In the genomic region with DNA sequence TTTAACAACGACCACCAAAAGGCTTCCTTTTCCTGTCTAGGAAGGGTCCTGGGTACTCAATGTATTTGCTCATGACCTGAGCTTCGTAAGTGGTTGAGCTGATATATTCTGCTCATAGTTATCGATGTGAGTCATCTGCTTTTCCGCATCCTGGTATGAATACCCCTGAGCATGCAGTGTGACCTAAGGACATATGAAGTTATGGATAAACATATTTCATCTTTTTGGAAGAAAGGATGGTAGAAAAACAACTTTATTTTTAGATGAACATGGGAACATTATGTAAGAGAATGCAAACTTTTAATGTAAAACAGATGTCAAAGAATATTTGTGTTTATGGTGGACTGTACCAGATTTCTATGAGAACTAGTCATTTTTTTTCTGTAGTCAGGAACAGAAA, we compare ENCODE assay signal across 18 cellular contexts. TPM values are rescaled to one million over a fixed set of nuclear protein-coding genes. Genes with fewer than 3 reads are reported as not detected.
"Had no signal": no experiment of that assay in that cellular context is flagged by ENCODE, and none has a peak within 500 bp of the region (broad histone marks: within the 10 kb centered on the region; RNA-seq: fewer than 3 reads in every experiment).

No MANE protein-coding gene starts in this region.

- H3K36me3 ChIP-seq: cardiac muscle cell, neural progenitor cell, ovary, thyroid gland had no signal

- H3K4me1 ChIP-seq: neural progenitor cell had no signal

- H3K27ac ChIP-seq: cardiac muscle cell, neural progenitor cell, ovary, thyroid gland had no signal

- H3K4me1 Mint-ChIP-seq: activated naive CD8-positive, alpha-beta T cell treated with anti-CD3 and anti-CD28 coated beads for 36 hours; neural progenitor cell; WTC11 had no signal

- ATAC-seq: activated CD8-positive, alpha-beta T cell treated with anti-CD3 and anti-CD28 coated beads for 36 hours; esophagus mucosa; stimulated activated memory B cell treated with anti-CD40 and anti-IgM and Interleukin-4, amounts not matched to agents 10 μg/mL and 1 μg/mL and 100 μg/mL, for 72 hours; WTC11 had no signal

- H2AFZ ChIP-seq: neural progenitor cell had no signal

- H3K4me3 Mint-ChIP-seq: activated CD8-positive, alpha-beta T cell treated with anti-CD3 and anti-CD28 coated beads for 36 hours; activated naive CD8-positive, alpha-beta T cell treated with anti-CD3 and anti-CD28 coated beads for 36 hours; neural progenitor cell; stimulated activated memory B cell treated with anti-CD40 and anti-IgM and Interleukin-4, amounts not matched to agents 10 μg/mL and 1 μg/mL and 100 μg/mL, for 72 hours; WTC11 had no signal

- H3K9ac ChIP-seq: neural progenitor cell had no signal

- H3K27ac Mint-ChIP-seq: activated CD8-positive, alpha-beta T cell treated with anti-CD3 and anti-CD28 coated beads for 36 hours; activated naive CD8-positive, alpha-beta T cell treated with anti-CD3 and anti-CD28 coated beads for 36 hours; neural progenitor cell; stimulated activated memory B cell treated with anti-CD40 and anti-IgM and Interleukin-4, amounts not matched to agents 10 μg/mL and 1 μg/mL and 100 μg/mL, for 72 hours; WTC11 had no signal

- H3K4me2 ChIP-seq: neural progenitor cell had no signal

- H3K9me3 Mint-ChIP-seq: activated naive CD8-positive, alpha-beta T cell treated with anti-CD3 and anti-CD28 coated beads for 36 hours; neural progenitor cell; stimulated activated memory B cell treated with anti-CD40 and anti-IgM and Interleukin-4, amounts not matched to agents 10 μg/mL and 1 μg/mL and 100 μg/mL, for 72 hours; WTC11 had no signal

- H3K9me3 ChIP-seq: ovary, thyroid gland had no signal

- H3K27me3 Mint-ChIP-seq: activated CD8-positive, alpha-beta T cell treated with anti-CD3 and anti-CD28 coated beads for 36 hours; activated naive CD8-positive, alpha-beta T cell treated with anti-CD3 and anti-CD28 coated beads for 36 hours; stimulated activated memory B cell treated with anti-CD40 and anti-IgM and Interleukin-4, amounts not matched to agents 10 μg/mL and 1 μg/mL and 100 μg/mL, for 72 hours had no signal

- H3K36me3 Mint-ChIP-seq: activated naive CD8-positive, alpha-beta T cell treated with anti-CD3 and anti-CD28 coated beads for 36 hours; neural progenitor cell; stimulated activated memory B cell treated with anti-CD40 and anti-IgM and Interleukin-4, amounts not matched to agents 10 μg/mL and 1 μg/mL and 100 μg/mL, for 72 hours; WTC11 had no signal

- H3K4me3 ChIP-seq: cardiac muscle cell, lung, neural progenitor cell, ovary, thyroid gland had no signal

- H3K27me3 ChIP-seq: cardiac muscle cell, neural progenitor cell, ovary, thyroid gland had no signal

- DNase-seq: activated CD4-positive, alpha-beta T cell treated with anti-CD3 and anti-CD28 coated beads for 48 hours; activated CD8-positive, alpha-beta memory T cell treated with anti-CD3 and anti-CD28 coated beads, Interleukin-2, amount 50 U/mL, for 48 hours; activated CD8-positive, alpha-beta T cell treated with anti-CD3 and anti-CD28 coated beads for 36 hours; activated gamma-delta T cell treated with Interleukin-2 at 50 U/mL for 16 hours; activated naive CD8-positive, alpha-beta T cell treated with anti-CD3 and anti-CD28 coated beads for 36 hours; anterior cingulate cortex; islet precursor cell; midbrain; ovary; stimulated activated CD4-positive, alpha-beta T cell treated with anti-CD3 and anti-CD28 coated beads, Interleukin-2, amount 100 ng/mL, for 48 hours; T-helper 2 cell; thyroid gland had no signal

RNA-seq across cellular contexts. Expression of a gene that starts 28.4 kb away (rescaled TPM):
- total RNA-seq: activated CD8-positive, alpha-beta T cell treated with anti-CD3 and anti-CD28 coated beads for 36 hours; activated naive CD8-positive, alpha-beta T cell treated with anti-CD3 and anti-CD28 coated beads for 36 hours; cardiac muscle cell had no signal
- polyA plus RNA-seq: cardiac muscle cell had no signal
